ENCODE assay signal across 8 cellular contexts in genomic region chr10:45418859-45419672, GRCh38. TPM values are rescaled to one million over a fixed set of nuclear protein-coding genes. Genes with fewer than 3 reads are reported as not detected.
DNase-seq lines count a peak whose midpoint lies in the region; ATAC-seq and TF ChIP-seq lines count a peak whose summit lies in the region.

No MANE protein-coding gene starts in this region.

- TF ChIP-seq CTCF in NB4 (IDR thresholded peaks at IDR 0.05; ENCODE audit: low read depth, low read length) (no peak), neural progenitor cell (IDR thresholded peaks at IDR 0.05) (no peak), tibial nerve (IDR thresholded peaks at IDR 0.05) (no peak)

- H3K4me2 ChIP-seq in neural progenitor cell = peak overlapping the region; percentile 76

- peak overlapping the region; percentile 92 for H3K4me3 Mint-ChIP-seq in neural progenitor cell

- H3K36me3 ChIP-seq in neural progenitor cell = no peaks in the 10 kb centered on the region
- H3K36me3 ChIP-seq in tibial nerve = no peaks in the 10 kb centered on the region

- 1 to 2% methylated on average over 50 to 60 of the region's 60 CpGs for WGBS in tibial nerve, 2 donors

- peaks cover 8% of the 10 kb centered on the region for H3K4me1 Mint-ChIP-seq in neural progenitor cell

- TF ChIP-seq EP300 in tibial nerve (IDR thresholded peaks at IDR 0.05) = peak in 1 of 2 donors; percentile 58

- H3K4me3 ChIP-seq in NB4 (ENCODE audit: low read depth, low read length) = peak overlapping the region; percentile 46
- peak overlapping the region; percentile 43 for H3K4me3 ChIP-seq in neural progenitor cell
- H3K4me3 ChIP-seq in tibial nerve = peak overlapping the region; percentile 33 to 62 (median 54)

- peaks cover 3% of the 10 kb centered on the region for H3F3A ChIP-seq in neural progenitor cell (ENCODE audit: low read depth)

- H3K27me3 ChIP-seq in neural progenitor cell = peaks cover 8% of the 10 kb centered on the region
- no peaks in the 10 kb centered on the region for H3K27me3 ChIP-seq in tibial nerve

- peak overlapping the region; percentile 76 for H3K27ac Mint-ChIP-seq in neural progenitor cell

- H4K20me1 ChIP-seq in neural progenitor cell (ENCODE audit: low read depth) = no peaks in the 10 kb centered on the region

- no peaks in the 10 kb centered on the region for H3K9me3 ChIP-seq in neural progenitor cell (ENCODE audit: low read depth)
- no peaks in the 10 kb centered on the region for H3K9me3 ChIP-seq in tibial nerve

- H2AFZ ChIP-seq in neural progenitor cell (replicated peaks) = peak overlapping the region; percentile 81

- H3K36me3 Mint-ChIP-seq in neural progenitor cell = no peaks in the 10 kb centered on the region

- H3K4me1 ChIP-seq in neural progenitor cell = peaks cover 9% of the 10 kb centered on the region
- H3K4me1 ChIP-seq in tibial nerve = peaks cover 0 to 37% (median 11%) of the 10 kb centered on the region in 4 donors

- peaks cover 9% of the 10 kb centered on the region for H3K27me3 Mint-ChIP-seq in neural progenitor cell (ENCODE audit: insufficient read depth, low read depth)

- TF ChIP-seq POLR2A in NB4 (IDR thresholded peaks at IDR 0.05; ENCODE audit: extremely low read depth, insufficient read length) (no peak), tibial nerve (IDR thresholded peaks at IDR 0.05) (peak in 1 of 2 donors; percentile 42)

- DNase-seq in ELF-1 (ENCODE audit: low read depth, low spot score) = peak; percentile 86
- DNase-seq in NB4 (ENCODE audit: low read depth) = peak; percentile 77
- peak; percentile 37 for DNase-seq in activated T-helper 9 cell treated with anti-CD3 and anti-CD28 coated beads, Interleukin-2, amount 50 U/mL, for 16 hours (ENCODE audit: low read depth)
- DNase-seq in foreskin melanocyte = peak; percentile 22
- peak; percentile 82 for DNase-seq in neural progenitor cell (ENCODE audit: low spot score)
- peak in 1 of 2 donors; percentile 48 for DNase-seq in tibial nerve (ENCODE audit: low spot score in 2 of 2)

- no peaks in the 10 kb centered on the region for H3K79me2 ChIP-seq in neural progenitor cell (ENCODE audit: low read depth)

- H3K9me3 Mint-ChIP-seq in neural progenitor cell = no peaks in the 10 kb centered on the region

- H3K27ac ChIP-seq in neural progenitor cell (no peak overlapping the region), tibial nerve (peak overlapping the region; percentile 49 to 87 (median 78))

- H3K9ac ChIP-seq in neural progenitor cell = no peak overlapping the region

- ATAC-seq in GM21717 (IDR thresholded peaks at IDR 0.05; ENCODE audit: unreplicated experiment) = peak; percentile 50
- ATAC-seq in GM18870 (IDR thresholded peaks at IDR 0.05; ENCODE audit: unreplicated experiment) = no peak

RNA-seq across cellular contexts. Expression of gene ALOX5, which starts 45.0 kb away (rescaled TPM):
- 0.96 and 1.6 TPM in 2 replicates for total RNA-seq in neural progenitor cell (ENCODE audit: low replicate concordance)
- total RNA-seq in tibial nerve = 100 to 1,000 TPM in 1 of 4 donors, 10 to 100 TPM in 3; 27.8 to 127 (median 39.9) TPM

Comparison
In these comparisons a context has a peak if more than half of its experiments do, and no peak if none do; other contexts are left out.
1. RNA of gene ALOX5, which starts 45.0 kb away (total RNA-seq): 27.8 to 127 TPM in tibial nerve; 0.96 to 1.6 TPM in neural progenitor cell; every median in the first group is over 10 times any median in the second.
2. Peak in every context shown above with its lines, with median percentiles within 50 percentile points of each other: H3K4me3 ChIP-seq.